Comparison of ENCODE assay signal across 8 cellular contexts in genomic region chr13:35379663-35380062, GRCh38.
"Had no signal": no experiment of that assay in that cellular context is flagged by ENCODE, and none has a peak within 500 bp of the region (broad histone marks: within the 10 kb centered on the region; RNA-seq: fewer than 3 reads in every experiment).

No MANE protein-coding gene starts in this region.

- ATAC-seq: HCT116, HepG2 had no signal

- H3K27ac ChIP-seq: GM23248, HL-60 had no signal

- H3K4me3 ChIP-seq: GM23248, HAP-1 had no signal

- H3K4me1 ChIP-seq: HAP-1 had no signal

- DNase-seq: GOT3, H7, HFFc6 had no signal

- H3K36me3 ChIP-seq: HAP-1 had no signal

- H3K9ac ChIP-seq: GM23248 had no signal

- H3K9me3 ChIP-seq: HAP-1 had no signal
